In the genomic region with DNA sequence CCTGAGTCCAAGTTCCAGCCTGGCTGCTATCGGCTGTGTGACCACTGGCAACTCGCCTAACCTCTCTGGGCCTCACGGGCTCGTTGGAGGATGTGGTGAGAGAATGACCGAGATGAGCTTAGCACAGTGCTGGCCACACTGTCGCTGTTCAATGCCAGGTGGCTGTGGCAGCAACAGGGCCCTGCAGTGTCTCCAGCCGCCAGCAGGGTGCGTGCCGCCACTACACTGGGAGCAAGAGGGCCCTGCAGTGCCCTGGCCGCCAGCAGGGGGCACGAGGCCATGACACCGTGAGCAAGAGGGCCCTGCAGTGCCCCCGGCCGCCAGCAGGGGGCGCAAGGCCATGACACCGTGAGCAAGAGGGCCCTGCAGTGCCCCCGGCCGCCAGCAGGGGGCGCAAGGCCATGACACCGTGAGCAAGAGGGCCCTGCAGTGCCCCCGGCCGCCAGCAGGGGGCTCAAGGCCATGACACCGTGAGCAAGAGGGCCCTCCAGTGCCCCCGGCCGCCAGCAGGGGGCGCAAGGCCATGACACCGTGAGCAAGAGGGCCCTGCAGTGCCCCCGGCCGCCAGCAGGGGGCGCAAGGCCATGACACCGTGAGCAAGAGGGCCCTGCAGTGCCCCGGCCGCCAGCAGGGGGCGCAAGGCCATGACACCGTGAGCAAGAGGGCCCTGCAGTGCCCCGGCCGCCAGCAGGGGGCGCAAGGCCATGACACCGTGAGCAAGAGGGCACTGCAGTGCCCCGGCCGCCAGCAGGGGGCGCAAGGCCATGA, we compare ENCODE assay signal across 8 cellular contexts.
DNase-seq lines count a peak whose midpoint lies in the region; ATAC-seq and TF ChIP-seq lines count a peak whose summit lies in the region.
"Not testable (repeated sequence)": the region's sequence is repeated elsewhere in the genome, so short reads cannot be mapped to it uniquely, and the experiment has no call there.

No MANE protein-coding gene starts in this region.

- H3F3A ChIP-seq in Loucy (ENCODE audit: low read depth) = not testable (repeated sequence)

- H3K9me3 ChIP-seq in Loucy (ENCODE audit: insufficient read depth, low read depth, low read length) = peaks cover 22% of the 10 kb centered on the region; the same call in 1 of the 2 replicates

- not testable (repeated sequence) for H3K79me2 ChIP-seq in Loucy (ENCODE audit: insufficient read depth, low read length)

- not testable (repeated sequence) for H2AFZ ChIP-seq in Loucy (ENCODE audit: low read length)

- POLR2A ChIA-PET in GM10248 (lab: Yijun Ruan, JAX) = not testable (repeated sequence)

- H3K4me3 ChIP-seq in Loucy (ENCODE audit: low read length, poor library complexity, severe bottlenecking) = not testable (repeated sequence)

- not testable (repeated sequence) for DNase-seq in GM10248 (ENCODE audit: extremely low spot score)
- DNase-seq in activated CD4-positive, alpha-beta T cell treated with anti-CD3 and anti-CD28 coated beads, Interleukin-2, amount 50 U/mL, for 48 hours = peak; percentile 8 to 25
- peak; percentile 5 for DNase-seq in effector CD8-positive, alpha-beta T cell (lab: John Stamatoyannopoulos, UW)
- peak; percentile 80 for DNase-seq in stimulated activated CD4-positive, alpha-beta T cell treated with anti-CD3 and anti-CD28 coated beads, Interleukin-1b, Interleukin-23, amount 100 ng/mL, for 48 hours

- not testable (repeated sequence) for H4K20me1 ChIP-seq in Loucy (ENCODE audit: insufficient read depth, low read length, poor library complexity, severe bottlenecking)

- TF ChIP-seq CTCF in GM10248 (IDR thresholded peaks at IDR 0.05; ENCODE audit: control extremely low read depth, extremely low read depth, low read depth, missing control alignments) (peak; percentile 64), Loucy (conservative IDR thresholded peaks at IDR 0.05; ENCODE audit: low read length) (peak; percentile 29; the same call in 1 of the 2 replicates)

- not testable (repeated sequence) for H3K36me3 ChIP-seq in Loucy (ENCODE audit: insufficient read depth, low read length)

- H3K27me3 ChIP-seq in Loucy (ENCODE audit: insufficient read depth, low read length, poor library complexity, severe bottlenecking) = not testable (repeated sequence)

- ATAC-seq in GM19023 (IDR thresholded peaks at IDR 0.05; ENCODE audit: unreplicated experiment) (peak; percentile 73), GM21717 (IDR thresholded peaks at IDR 0.05; ENCODE audit: unreplicated experiment) (peak; percentile 82), HG03103 (IDR thresholded peaks at IDR 0.05; ENCODE audit: low read depth, unreplicated experiment) (peak; percentile 97)

- H3K4me1 ChIP-seq in Loucy (ENCODE audit: insufficient read depth, low read length, poor library complexity, severe bottlenecking) = not testable (repeated sequence)

- CTCF ChIA-PET in GM10248 (lab: Yijun Ruan, JAX) = not testable (repeated sequence)

- H3K9me2 ChIP-seq in Loucy (replicated peaks; ENCODE audit: low read depth, low read length) = not testable (repeated sequence)

- H3K4me2 ChIP-seq in Loucy (ENCODE audit: low read depth, low read length, poor library complexity, severe bottlenecking) = not testable (repeated sequence)

- H3K9ac ChIP-seq in Loucy (ENCODE audit: low read depth, low read length, poor library complexity, severe bottlenecking) = not testable (repeated sequence)
